Comparison of ENCODE assay signal across 24 cellular contexts in genomic region chr9:111294691-111295451, GRCh38. TPM values are rescaled to one million over a fixed set of nuclear protein-coding genes. Genes with fewer than 3 reads are reported as not detected.
"Had no signal": no experiment of that assay in that cellular context is flagged by ENCODE, and none has a peak within 500 bp of the region (broad histone marks: within the 10 kb centered on the region; RNA-seq: fewer than 3 reads in every experiment).

No MANE protein-coding gene starts in this region.

- H3K4me1 ChIP-seq: testis, upper lobe of right lung had no signal

- H3K9me3 ChIP-seq: pancreas, SK-N-SH, testis, upper lobe of right lung had no signal

- H3K4me2 ChIP-seq: hepatocyte, SK-N-SH had no signal

- H3K79me2 ChIP-seq: hepatocyte had no signal

- H2AFZ ChIP-seq: hepatocyte had no signal

- H3K27me3 ChIP-seq: hepatocyte, pancreas, testis, upper lobe of right lung had no signal

- H3K4me3 ChIP-seq: hepatocyte, pancreas, testis, upper lobe of right lung had no signal

- H3K36me3 ChIP-seq: pancreas, upper lobe of right lung had no signal

- ATAC-seq: T-cell, upper lobe of right lung had no signal

- DNase-seq: activated CD4-positive, alpha-beta T cell treated with anti-CD3 and anti-CD28 coated beads for 1 hour; activated CD4-positive, alpha-beta T cell treated with anti-CD3 and anti-CD28 coated beads, Interleukin-2, amount 50 U/mL, for 48 hours; activated naive CD4-positive, alpha-beta T cell treated with anti-CD3 and anti-CD28 coated beads, Interleukin-2, amount 10 ng/mL, durations not matched to agents 7 days and 5 days; activated T-cell treated with anti-CD3 and anti-CD28 coated beads, Interleukin-2, amount 50 U/mL, for 1 hour; kidney; mesendoderm; pancreas; SK-N-SH; stimulated activated CD4-positive, alpha-beta T cell treated with anti-CD3 and anti-CD28 coated beads, Interleukin-15, amount 100 ng/mL, for 24 hours; stimulated activated CD4-positive, alpha-beta T cell treated with anti-CD3 and anti-CD28 coated beads, Interleukin-4, amount 100 ng/mL, for 24 hours; stimulated activated naive CD4-positive, alpha-beta T cell treated with Interleukin-2 at 50 U/mL for 16 hours; T-cell; T-helper 9 cell; testis; upper lobe of right lung had no signal

- H3K27ac ChIP-seq: hepatocyte, pancreas, testis, upper lobe of right lung, VCaP had no signal

RNA-seq across cellular contexts. Expression of gene OR2K2, which starts 35.2 kb away (rescaled TPM):
- total RNA-seq: astrocyte, bronchial epithelial cell, chondrocyte, glomerular endothelial cell, hepatocyte, kidney, liver, neural crest cell, pancreas, T-cell, upper lobe of right lung had no signal
- polyA plus RNA-seq: esophagus, hepatocyte, liver, pancreas, SK-N-SH had no signal
